ENCODE assay signal across 31 cellular contexts in genomic region chr16:68984467-68984866, GRCh38.
"Had no signal": no experiment of that assay in that cellular context is flagged by ENCODE, and none has a peak within 500 bp of the region (broad histone marks: within the 10 kb centered on the region; RNA-seq: fewer than 3 reads in every experiment).

No MANE protein-coding gene starts in this region.

- H3K4me1 ChIP-seq: left lung, lower lobe of right lung, pancreas, prostate gland, stomach, transverse colon, upper lobe of left lung, vagina had no signal

- H3K27me3 ChIP-seq: left lung, pancreas, stomach, testis, thyroid gland, transverse colon, upper lobe of left lung, vagina had no signal

- H3K9me3 ChIP-seq: left lung, lower lobe of right lung, pancreas, prostate gland, stomach, testis, thyroid gland, transverse colon, upper lobe of left lung, vagina had no signal

- H3K27ac Mint-ChIP-seq: immature natural killer cell; naive thymus-derived CD8-positive, alpha-beta T cell; nephron; stimulated activated memory B cell treated with anti-CD40 and anti-IgM and Interleukin-4, amounts not matched to agents 10 μg/mL and 1 μg/mL and 100 μg/mL, for 72 hours had no signal

- H3K36me3 ChIP-seq: lower lobe of right lung, pancreas, prostate gland, thyroid gland, transverse colon, vagina had no signal

- H3K27me3 Mint-ChIP-seq: naive thymus-derived CD8-positive, alpha-beta T cell; stimulated activated memory B cell treated with anti-CD40 and anti-IgM and Interleukin-4, amounts not matched to agents 10 μg/mL and 1 μg/mL and 100 μg/mL, for 72 hours had no signal

- ATAC-seq: left colon; left lung; naive thymus-derived CD8-positive, alpha-beta T cell; pancreas; right cardiac atrium; stimulated activated memory B cell treated with anti-CD40 and anti-IgM and Interleukin-4, amounts not matched to agents 10 μg/mL and 1 μg/mL and 100 μg/mL, for 72 hours; stimulated activated naive CD8-positive, alpha-beta T cell treated with anti-CD3 and anti-CD28 coated beads, Interleukin-15, Interleukin-2, amounts not matched to agents 100 U/mL and 50 U/mL, for 24 hours had no signal

- FAIRE-seq: islet of Langerhans, kidney, pancreas had no signal

- H3K4me3 Mint-ChIP-seq: immature natural killer cell; naive thymus-derived CD8-positive, alpha-beta T cell; nephron; neural crest cell; stimulated activated memory B cell treated with anti-CD40 and anti-IgM and Interleukin-4, amounts not matched to agents 10 μg/mL and 1 μg/mL and 100 μg/mL, for 72 hours had no signal

- H3K9me3 Mint-ChIP-seq: immature natural killer cell; naive thymus-derived CD8-positive, alpha-beta T cell; nephron; neural crest cell; stimulated activated memory B cell treated with anti-CD40 and anti-IgM and Interleukin-4, amounts not matched to agents 10 μg/mL and 1 μg/mL and 100 μg/mL, for 72 hours had no signal

- H3K4me2 ChIP-seq: smooth muscle cell had no signal

- H3K4me3 ChIP-seq: left lung, lower lobe of right lung, pancreas, prostate gland, smooth muscle cell, stomach, testis, thyroid gland, transverse colon, upper lobe of left lung, vagina had no signal

- H3K4me1 Mint-ChIP-seq: immature natural killer cell; naive thymus-derived CD8-positive, alpha-beta T cell; nephron; stimulated activated memory B cell treated with anti-CD40 and anti-IgM and Interleukin-4, amounts not matched to agents 10 μg/mL and 1 μg/mL and 100 μg/mL, for 72 hours had no signal

- H3K27ac ChIP-seq: left lung, lower lobe of right lung, pancreas, prostate gland, stomach, testis, transverse colon, upper lobe of left lung, vagina had no signal

- DNase-seq: hypothalamus; immature natural killer cell; kidney; left colon; left lung; lower lobe of right lung; mammary epithelial cell; mesenchymal stem cell; naive thymus-derived CD8-positive, alpha-beta T cell; nucleus accumbens; pancreas; posterior cingulate gyrus; retina; right cardiac atrium; stimulated activated CD4-positive, alpha-beta T cell treated with anti-CD3 and anti-CD28 coated beads, Interleukin-1b, Interleukin-23, amount 100 ng/mL, for 48 hours; stimulated activated CD4-positive, alpha-beta T cell treated with anti-CD3 and anti-CD28 coated beads, Interleukin-2, amount 100 ng/mL, for 48 hours; stimulated activated CD4-positive, alpha-beta T cell treated with anti-CD3 and anti-CD28 coated beads, Interleukin-4, amount 100 ng/mL, for 4 hours; stimulated activated CD8-positive, alpha-beta memory T cell treated with anti-CD3 and anti-CD28 coated beads, Interleukin-4, amount 100 ng/mL, for 48 hours; stimulated activated naive CD8-positive, alpha-beta T cell treated with anti-CD3 and anti-CD28 coated beads, Interleukin-15, Interleukin-2, amounts not matched to agents 100 U/mL and 50 U/mL, for 24 hours; stomach; testis; thyroid gland; transverse colon; upper lobe of left lung had no signal
